ENCODE assay signal across 8 cellular contexts in the genomic region with DNA sequence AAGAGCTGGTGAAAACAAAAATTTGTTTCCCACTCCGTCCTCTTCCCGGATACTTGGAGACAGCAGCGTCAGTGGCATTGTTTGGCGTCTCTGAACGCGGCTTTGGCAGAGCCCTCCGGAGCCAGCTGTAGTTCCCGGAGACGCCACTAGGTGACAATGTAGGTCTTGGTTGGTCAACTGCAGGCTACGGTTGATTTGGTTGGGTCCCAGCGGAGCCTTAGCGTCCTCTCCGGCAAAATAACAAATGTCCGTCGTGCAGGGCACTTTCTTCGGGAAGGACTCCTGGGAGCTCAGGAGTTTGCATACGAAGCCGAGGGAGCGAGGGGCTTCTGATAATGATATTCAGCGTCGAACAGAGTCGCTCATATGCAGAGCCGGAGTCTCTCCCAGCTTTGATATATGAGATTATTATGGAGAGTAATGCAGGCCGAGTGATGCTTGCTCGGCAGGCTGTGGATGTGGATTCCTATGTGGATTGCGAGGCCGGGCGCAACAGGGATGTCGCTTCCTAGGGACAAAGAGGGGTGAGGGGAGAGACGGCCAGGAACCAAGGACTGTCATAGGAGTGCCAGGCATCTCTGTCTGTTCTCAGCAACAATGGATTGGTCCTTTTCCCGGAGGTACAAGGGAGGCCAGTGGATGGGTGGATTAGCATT.
DNase-seq lines count a peak whose midpoint lies in the region; ATAC-seq and TF ChIP-seq lines count a peak whose summit lies in the region.

No MANE protein-coding gene starts in this region.

- H3K27me3 ChIP-seq in Karpas-422 (ENCODE audit: low read length): no peaks in the 10 kb centered on the region
- H3K27me3 ChIP-seq in gastroesophageal sphincter: peaks cover 7% of the 10 kb centered on the region
- H3K27me3 ChIP-seq in neutrophil: peaks cover 38% of the 10 kb centered on the region
- peaks cover 0 to 6% (median 0%) of the 10 kb centered on the region in 5 donors for H3K27me3 ChIP-seq in subcutaneous abdominal adipose tissue (ENCODE audit: control insufficient read depth in 5 of 5, insufficient read depth in 4 of 5, low read length in 5 of 5)

- TF ChIP-seq EP300 in gastroesophageal sphincter (IDR thresholded peaks at IDR 0.05): no peak

- no peaks in the 10 kb centered on the region for H3K9me2 ChIP-seq in Karpas-422 (replicated peaks; ENCODE audit: insufficient read depth, low read length)

- TF ChIP-seq CTCF in gastroesophageal sphincter (IDR thresholded peaks at IDR 0.05): peak; percentile 83 to 99 (median 90)
- TF ChIP-seq CTCF in neutrophil (IDR thresholded peaks at IDR 0.05): peak; percentile 95

- H2AFZ ChIP-seq in Karpas-422 (ENCODE audit: low read length): no peak overlapping the region

- DNase-seq in DMS153 treated with DMSO at 0.1 percent for 48 hours (lab: John Stamatoyannopoulos, UW; ENCODE audit: unreplicated experiment): peak; percentile 55
- DNase-seq in Karpas-422: peak; percentile 91
- DNase-seq in RPMI8226: peak; percentile 84
- DNase-seq in activated effector memory CD4-positive, alpha-beta T cell treated with anti-CD3 and anti-CD28 coated beads, Interleukin-2, amount 50 U/mL, for 16 hours: peak; percentile 91

- TF ChIP-seq POLR2A in gastroesophageal sphincter (IDR thresholded peaks at IDR 0.05): no peak

- peaks cover 6% of the 10 kb centered on the region; the same call in 1 of the 2 replicates for H4K20me1 ChIP-seq in Karpas-422 (ENCODE audit: insufficient read depth, low read depth, low read length)

- H3K9ac ChIP-seq in Karpas-422 (ENCODE audit: low read length) (no peak overlapping the region), subcutaneous abdominal adipose tissue (ENCODE audit: low read length in 5 of 5) (peak overlapping the region in 1 of 5 donors; percentile 6)

- H3K27ac ChIP-seq in Karpas-422 (ENCODE audit: low read length) (no peak overlapping the region), gastroesophageal sphincter (no peak overlapping the region), neutrophil (no peak overlapping the region), subcutaneous abdominal adipose tissue (ENCODE audit: low read depth, low read length) (no peak overlapping the region)

- ATAC-seq in GM21619 (IDR thresholded peaks at IDR 0.05; ENCODE audit: unreplicated experiment) (peak; percentile 88), gastroesophageal sphincter (peak; percentile 89)

- no peaks in the 10 kb centered on the region for H3K36me3 ChIP-seq in Karpas-422 (ENCODE audit: insufficient read depth, low read length)
- H3K36me3 ChIP-seq in gastroesophageal sphincter: no peaks in the 10 kb centered on the region
- no peaks in the 10 kb centered on the region for H3K36me3 ChIP-seq in neutrophil
- H3K36me3 ChIP-seq in subcutaneous abdominal adipose tissue (ENCODE audit: control insufficient read depth in 5 of 5, insufficient read depth in 5 of 5, low read length in 5 of 5): no peaks in the 10 kb centered on the region

- WGBS in gastroesophageal sphincter (ENCODE audit: low coverage in 1 of 2), 2 donors: 0% methylated on average over 4 to 5 of the region's 31 CpGs

- H3K9me3 ChIP-seq in Karpas-422 (ENCODE audit: low read length) (no peaks in the 10 kb centered on the region), gastroesophageal sphincter (no peaks in the 10 kb centered on the region), neutrophil (no peaks in the 10 kb centered on the region), subcutaneous abdominal adipose tissue (ENCODE audit: control insufficient read depth in 5 of 5, low read length in 5 of 5) (no peaks in the 10 kb centered on the region)

- peak overlapping the region; percentile 31 for H3K4me2 ChIP-seq in Karpas-422 (ENCODE audit: low read depth, low read length, poor library complexity, severe bottlenecking)

- H3K4me1 ChIP-seq in Karpas-422 (ENCODE audit: low read length): peaks cover 15% of the 10 kb centered on the region
- peaks cover 0 to 12% (median 0%) of the 10 kb centered on the region in 3 donors for H3K4me1 ChIP-seq in gastroesophageal sphincter
- H3K4me1 ChIP-seq in neutrophil (ENCODE audit: control insufficient read depth in 1 of 2, insufficient read depth in 1 of 2, low read depth in 1 of 2, low read length in 1 of 2): peaks cover 4 to 7% of the 10 kb centered on the region in 2 experiments
- H3K4me1 ChIP-seq in subcutaneous abdominal adipose tissue (ENCODE audit: control insufficient read depth in 5 of 5, insufficient read depth in 5 of 5, low read length in 5 of 5): peaks cover 0 to 10% (median 7%) of the 10 kb centered on the region in 5 donors

- H3K79me2 ChIP-seq in Karpas-422 (ENCODE audit: low read length): no peaks in the 10 kb centered on the region

- H3K4me3 ChIP-seq in Karpas-422 (ENCODE audit: low read length): no peak overlapping the region
- H3K4me3 ChIP-seq in gastroesophageal sphincter: peak overlapping the region; percentile 21 to 37
- no peak overlapping the region for H3K4me3 ChIP-seq in neutrophil (ENCODE audit: low read depth in 1 of 2, low read length in 1 of 2)
- peak overlapping the region; percentile 56 to 74 (median 62) for H3K4me3 ChIP-seq in subcutaneous abdominal adipose tissue (ENCODE audit: low read depth in 1 of 5, low read length in 5 of 5)

Comparison
In these comparisons a context has a peak if more than half of its experiments do, and no peak if none do; other contexts are left out.
1. H3K4me3 ChIP-seq: peak in gastroesophageal sphincter (2 of 2) and subcutaneous abdominal adipose tissue (5 of 5); none in Karpas-422 (single experiment) and neutrophil (0 of 2).
2. Peak in every context shown above with its lines, with median percentiles within 50 percentile points of each other: DNase-seq.